34 cellular contexts compared by ENCODE assay signal in genomic region chr2:114525955-114526354, GRCh38.
"Had no signal": no experiment of that assay in that cellular context is flagged by ENCODE, and none has a peak within 500 bp of the region (broad histone marks: within the 10 kb centered on the region; RNA-seq: fewer than 3 reads in every experiment).

No MANE protein-coding gene starts in this region.

- H3K9ac ChIP-seq: KMS-11 had no signal

- DNase-seq: Karpas-422, Kasumi-1, MG63, MM.1S, MV-4-11, NCI-H1048, NCI-H1092, NCI-H1092 treated with DMSO at 0.1 percent for 48 hours, NCI-H1105, NCI-H1105 treated with DMSO at 0.1 percent for 48 hours, NCI-H1417, NCI-H1417 treated with DMSO at 0.1 percent for 48 hours, NCI-H1436, NCI-H1436 treated with DMSO at 0.1 percent for 48 hours, NCI-H146, NCI-H1694, NCI-H1694 treated with DMSO at 0.1 percent for 48 hours, NCI-H187, NCI-H187 treated with DMSO at 0.1 percent for 48 hours, NCI-H1930, NCI-H2029, NCI-H2029 treated with DMSO at 0.1 percent for 48 hours, NCI-H2081, NCI-H2081 treated with DMSO at 0.1 percent for 48 hours, NCI-H2107, NCI-H2171, NCI-H2171 treated with DMSO at 0.1 percent for 48 hours, NCI-H2227 treated with DMSO at 0.1 percent for 48 hours, NCI-H226, NCI-H345, NCI-H446, NCI-H446 treated with DMSO at 0.1 percent for 48 hours, NCI-H510A had no signal

- H3K4me2 ChIP-seq: KMS-11 had no signal

- H3K36me3 ChIP-seq: MG63 had no signal

- H3K4me3 ChIP-seq: MG63 had no signal

- H3K9me3 ChIP-seq: MG63 had no signal

- H3K27me3 ChIP-seq: MG63 had no signal

- H3K27ac ChIP-seq: KMS-11 had no signal
